In the genomic region with DNA sequence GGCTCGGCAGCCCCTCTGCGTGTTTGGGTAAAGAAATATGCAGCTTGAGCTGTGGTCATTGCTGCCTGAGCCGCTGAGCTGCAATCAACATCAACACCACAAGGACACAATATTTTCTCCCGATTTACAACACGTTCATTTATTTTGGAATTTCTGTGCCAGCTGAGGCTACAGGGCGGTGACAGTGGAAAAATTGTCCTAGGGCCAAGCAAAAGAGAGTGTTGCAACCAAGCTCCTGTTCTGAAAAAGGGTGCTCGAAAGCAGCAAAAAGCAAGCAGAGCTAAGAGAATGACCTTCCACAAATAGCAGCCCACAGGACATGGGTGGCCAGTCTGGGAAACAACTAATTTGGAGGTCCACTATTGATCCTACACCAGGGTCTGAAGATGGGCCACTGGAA, we compare ENCODE assay signal across 28 cellular contexts. TPM values are rescaled to one million over a fixed set of nuclear protein-coding genes. Genes with fewer than 3 reads are reported as not detected.
"Had no signal": no experiment of that assay in that cellular context is flagged by ENCODE, and none has a peak within 500 bp of the region (broad histone marks: within the 10 kb centered on the region; RNA-seq: fewer than 3 reads in every experiment).

No MANE protein-coding gene starts in this region.

- H3K36me3 Mint-ChIP-seq: mesothelial cell of epicardium; naive B cell; natural killer cell; stimulated activated effector memory CD8-positive, alpha-beta T cell treated with anti-CD3 and anti-CD28 coated beads, Interleukin-12 subunit alpha, Interleukin-12 subunit beta, amount 100 ng/mL, for 72 hours had no signal

- ATAC-seq: left cardiac atrium; left lung; lower lobe of right lung; natural killer cell; pancreas; right lobe of liver; stimulated activated effector memory CD8-positive, alpha-beta T cell treated with anti-CD3 and anti-CD28 coated beads, Interleukin-12 subunit alpha, Interleukin-12 subunit beta, amount 100 ng/mL, for 72 hours; upper lobe of right lung had no signal

- H3K9me3 ChIP-seq: left lung, lower lobe of right lung, pancreas, prostate gland, right lobe of liver, spleen, suprapubic skin, thoracic aorta, tibial artery, upper lobe of right lung had no signal

- H3K36me3 ChIP-seq: left lung, lower lobe of right lung, pancreas, prostate gland, right lobe of liver, spleen, suprapubic skin, thoracic aorta, tibial artery, upper lobe of right lung had no signal

- H3K4me3 ChIP-seq: left lung, lower lobe of right lung, pancreas, prostate gland, right lobe of liver, spleen, suprapubic skin, thoracic aorta, tibial artery, upper lobe of right lung had no signal

- H3K27ac ChIP-seq: left lung, lower lobe of right lung, pancreas, prostate gland, right lobe of liver, spleen, suprapubic skin, thoracic aorta, tibial artery, upper lobe of right lung had no signal

- H3K4me1 Mint-ChIP-seq: mesothelial cell of epicardium; naive B cell; natural killer cell; stimulated activated effector memory CD8-positive, alpha-beta T cell treated with anti-CD3 and anti-CD28 coated beads, Interleukin-12 subunit alpha, Interleukin-12 subunit beta, amount 100 ng/mL, for 72 hours had no signal

- H3K4me3 Mint-ChIP-seq: mesothelial cell of epicardium; naive B cell; natural killer cell; stimulated activated effector memory CD8-positive, alpha-beta T cell treated with anti-CD3 and anti-CD28 coated beads, Interleukin-12 subunit alpha, Interleukin-12 subunit beta, amount 100 ng/mL, for 72 hours; stimulated activated naive CD8-positive, alpha-beta T cell treated with anti-CD3 and anti-CD28 coated beads, Interleukin-15, Interleukin-2, amounts not matched to agents 100 ng/mL and 50 ng/mL, for 24 hours had no signal

- DNase-seq: head of caudate nucleus; hippocampal formation; kidney glomerular epithelial cell; left cardiac atrium; left lung; lower lobe of right lung; mammary epithelial cell; mesenchymal stem cell; naive B cell; natural killer cell; nucleus accumbens; pancreas; retina; right lobe of liver; small intestine; spleen; stimulated activated CD4-positive, alpha-beta T cell treated with anti-CD3 and anti-CD28 coated beads, Interleukin-4, amount 100 ng/mL, for 24 hours; stimulated activated naive CD4-positive, alpha-beta T cell; trophoblast cell; upper lobe of right lung had no signal

- H3K27me3 ChIP-seq: left lung, pancreas, right lobe of liver, spleen, tibial artery, upper lobe of right lung had no signal

- H3K4me1 ChIP-seq: left lung, lower lobe of right lung, pancreas, prostate gland, right lobe of liver, spleen, tibial artery, upper lobe of right lung had no signal

- H3K27ac Mint-ChIP-seq: mesothelial cell of epicardium; natural killer cell; stimulated activated effector memory CD8-positive, alpha-beta T cell treated with anti-CD3 and anti-CD28 coated beads, Interleukin-12 subunit alpha, Interleukin-12 subunit beta, amount 100 ng/mL, for 72 hours; stimulated activated naive CD8-positive, alpha-beta T cell treated with anti-CD3 and anti-CD28 coated beads, Interleukin-15, Interleukin-2, amounts not matched to agents 100 ng/mL and 50 ng/mL, for 24 hours had no signal

- H3K9me3 Mint-ChIP-seq: natural killer cell; stimulated activated effector memory CD8-positive, alpha-beta T cell treated with anti-CD3 and anti-CD28 coated beads, Interleukin-12 subunit alpha, Interleukin-12 subunit beta, amount 100 ng/mL, for 72 hours; stimulated activated naive CD8-positive, alpha-beta T cell treated with anti-CD3 and anti-CD28 coated beads, Interleukin-15, Interleukin-2, amounts not matched to agents 100 ng/mL and 50 ng/mL, for 24 hours had no signal

RNA-seq across cellular contexts. Expression of gene NOG, which starts 35.4 kb away (rescaled TPM):
- polyA plus RNA-seq: liver had no signal
